Comparison of ENCODE assay signal across 2 cellular contexts in genomic region chr5:116572375-116573278, GRCh38.
TF ChIP-seq lines count a peak whose summit lies in the region.

No MANE protein-coding gene starts in this region.

TF ChIP-seq in HEK293, 187 proteins besides CTCF, POLR2A, EP300 and RAD21 (continued from another document and continues in another):
- TF ChIP-seq ZBTB11 (tag by site-specific recombination; conservative IDR thresholded peaks at IDR 0.05; ENCODE audit: low read depth) (peak; percentile 72), ZSCAN4 (tag by site-specific recombination; IDR thresholded peaks at IDR 0.05) (peak; percentile 29), ZXDB (tag by site-specific recombination; IDR thresholded peaks at IDR 0.05) (peak; percentile 6; the same call in 1 of the 2 replicates), ZNF791 (tag by site-specific recombination; IDR thresholded peaks at IDR 0.05) (no peak), ZFP3 (tag by site-specific recombination; IDR thresholded peaks at IDR 0.05; ENCODE audit: low read depth) (no peak), ZNF660 (tag by site-specific recombination; IDR thresholded peaks at IDR 0.05) (peak; percentile 60; the same call in 1 of the 2 replicates), IKZF3 (tag by site-specific recombination; IDR thresholded peaks at IDR 0.05) (peak; percentile 65), ZBTB8A (tag by site-specific recombination; IDR thresholded peaks at IDR 0.05) (peak; percentile 93), ZNF529 (tag by site-specific recombination; IDR thresholded peaks at IDR 0.05; ENCODE audit: insufficient replicate concordance) (no peak), ZEB2 (tag by site-specific recombination; IDR thresholded peaks at IDR 0.05) (peak; percentile 83), ZBTB48 (tag by site-specific recombination; IDR thresholded peaks at IDR 0.05) (peak; percentile 50; the same call in 1 of the 2 replicates), ZNF292 (tag by site-specific recombination; IDR thresholded peaks at IDR 0.05; ENCODE audit: borderline replicate concordance, low read depth) (no peak), ZNF600 (tag by site-specific recombination; IDR thresholded peaks at IDR 0.05) (peak; percentile 55; the same call in 1 of the 2 replicates), ZNF596 (tag by site-specific recombination; IDR thresholded peaks at IDR 0.05) (no peak), ZFHX2 (tag by site-specific recombination; conservative IDR thresholded peaks at IDR 0.05) (peak; percentile 38), ZIC2 (tag by site-specific recombination; IDR thresholded peaks at IDR 0.05) (peak; percentile 43), HIC1 (tag by site-specific recombination; IDR thresholded peaks at IDR 0.05) (peak; percentile 81), EGR2 (tag by site-specific recombination; IDR thresholded peaks at IDR 0.05; ENCODE audit: low read depth) (peak; percentile 38), ZNF335 (tag by site-specific recombination; conservative IDR thresholded peaks at IDR 0.05) (peak; percentile 59), ZNF521 (tag by site-specific recombination; IDR thresholded peaks at IDR 0.05) (no peak), PATZ1 (tag by site-specific recombination; IDR thresholded peaks at IDR 0.05) (peak; percentile 76)

TF ChIP-seq in WTC11, 78 proteins besides CTCF, POLR2A, EP300 and RAD21 (continued from another document):
- TF ChIP-seq AFF4 (CRISPR knock-in tag; IDR thresholded peaks at IDR 0.05; ENCODE audit: borderline replicate concordance) (peak; percentile 34; the same call in 1 of the 2 replicates), USF1 (CRISPR knock-in tag; IDR thresholded peaks at IDR 0.05) (peak; percentile 27; the same call in 1 of the 2 replicates), TCF7 (CRISPR knock-in tag; IDR thresholded peaks at IDR 0.05; ENCODE audit: low read depth) (0 out of 2 replicates have a peak, but pooled peaks have one; percentile 40), SP1 (CRISPR knock-in tag; conservative IDR thresholded peaks at IDR 0.05) (no peak; the same call in 1 of the 2 replicates), FOXP1 (CRISPR knock-in tag; IDR thresholded peaks at IDR 0.05; ENCODE audit: borderline replicate concordance) (peak; percentile 9; the same call in 1 of the 2 replicates), ZNF671 (CRISPR knock-in tag; IDR thresholded peaks at IDR 0.05) (no peak), ETV6 (CRISPR knock-in tag; IDR thresholded peaks at IDR 0.05) (no peak), ZNF219 (CRISPR knock-in tag; IDR thresholded peaks at IDR 0.05; ENCODE audit: borderline replicate concordance) (peak; percentile 72), NFE2L1 (CRISPR knock-in tag; IDR thresholded peaks at IDR 0.05) (0 out of 2 replicates have a peak, but pooled peaks have one; percentile 16)
TF ChIP-seq in WTC11: peak in this region for 13.
